In the genomic region with DNA sequence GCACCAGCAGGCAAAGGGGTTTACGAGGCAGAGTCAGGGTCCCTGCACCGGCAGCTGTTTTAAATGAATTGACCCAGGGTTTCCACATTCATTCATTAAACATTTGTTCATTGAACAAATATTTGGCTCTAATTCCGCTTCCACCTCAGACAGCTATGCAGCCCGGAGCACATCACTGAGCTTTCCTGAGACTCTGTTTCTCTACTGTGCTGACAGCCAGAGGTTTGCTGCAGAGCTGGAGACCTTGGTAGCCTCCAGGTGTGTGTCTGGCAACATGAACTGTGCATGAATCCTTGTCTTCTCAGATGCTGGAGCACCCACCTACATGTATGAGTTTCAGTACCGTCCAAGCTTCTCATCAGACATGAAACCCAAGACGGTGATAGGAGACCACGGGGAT, we compare ENCODE assay signal across 4 cellular contexts. TPM values are rescaled to one million over a fixed set of nuclear protein-coding genes. Genes with fewer than 3 reads are reported as not detected.
"Had no signal": no experiment of that assay in that cellular context is flagged by ENCODE, and none has a peak within 500 bp of the region (broad histone marks: within the 10 kb centered on the region; RNA-seq: fewer than 3 reads in every experiment).

No MANE protein-coding gene starts in this region.

RNA-seq across cellular contexts. Expression of gene CES1, which starts 42.7 kb away (rescaled TPM):
- total RNA-seq: chondrocyte, endothelial cell of umbilical vein, epithelial cell of proximal tubule, glomerular endothelial cell had no signal
- polyA plus RNA-seq: endothelial cell of umbilical vein had no signal
